Comparison of ENCODE assay signal across 13 cellular contexts in genomic region chr10:88159127-88159829, GRCh38.
DNase-seq lines count a peak whose midpoint lies in the region; ATAC-seq, FAIRE-seq and TF ChIP-seq lines count a peak whose summit lies in the region.
"Had no signal": no experiment of that assay in that cellular context is flagged by ENCODE, and none has a peak within 500 bp of the region (broad histone marks: within the 10 kb centered on the region; RNA-seq: fewer than 3 reads in every experiment).

No MANE protein-coding gene starts in this region.

- H3K4me2 ChIP-seq in DND-41 (ENCODE audit: insufficient read depth, low read length), result no peak overlapping the region
- H3K4me2 ChIP-seq in endothelial cell of umbilical vein (ENCODE audit: insufficient read depth, low read length), result no peak overlapping the region

- ATAC-seq in DND-41 (ENCODE audit: insufficient read depth, low read depth), result no peak
- ATAC-seq in body of pancreas, result no peak
- no peak for ATAC-seq in HG02970 (IDR thresholded peaks at IDR 0.05; ENCODE audit: low FRiP score, unreplicated experiment)

- H3K27me3 ChIP-seq in DND-41 (ENCODE audit: insufficient read depth, low read length, poor library complexity) (no peaks in the 10 kb centered on the region), endothelial cell of umbilical vein (ENCODE audit: control insufficient read depth in 2 of 2, insufficient read depth in 2 of 2, low read length in 2 of 2) (no peaks in the 10 kb centered on the region), sigmoid colon (no peaks in the 10 kb centered on the region), body of pancreas (no peaks in the 10 kb centered on the region)

- no peaks in the 10 kb centered on the region for H3K9me3 ChIP-seq in DND-41 (ENCODE audit: insufficient read depth, low read length, severe bottlenecking)
- H3K9me3 ChIP-seq in endothelial cell of umbilical vein (replicated peaks; ENCODE audit: control insufficient read depth, insufficient read depth, low read length), result no peaks in the 10 kb centered on the region
- no peaks in the 10 kb centered on the region for H3K9me3 ChIP-seq in sigmoid colon
- H3K9me3 ChIP-seq in body of pancreas, result no peaks in the 10 kb centered on the region

- 0 out of 2 replicates have a peak, but pooled peaks cover 3% of the 10 kb centered on the region for H3K4me1 ChIP-seq in DND-41 (ENCODE audit: insufficient read depth, low read length)
- peaks cover 44% of the 10 kb centered on the region for H3K4me1 ChIP-seq in endothelial cell of umbilical vein (ENCODE audit: control insufficient read depth, extremely low read depth, insufficient read depth, low read length)
- peaks cover 0 to 22% (median 20%) of the 10 kb centered on the region in 4 donors for H3K4me1 ChIP-seq in sigmoid colon
- H3K4me1 ChIP-seq in body of pancreas, result peaks cover 4% of the 10 kb centered on the region

- TF ChIP-seq CTCF in DND-41 (IDR thresholded peaks at IDR 0.05; ENCODE audit: borderline replicate concordance, extremely low read depth, low read length, poor library complexity, severe bottlenecking), result no peak
- no peak for TF ChIP-seq CTCF in endothelial cell of umbilical vein (IDR thresholded peaks at IDR 0.05; ENCODE audit: extremely low read depth in 1 of 2, insufficient read depth in 1 of 2, low read depth in 1 of 2, low read length in 2 of 2)
- TF ChIP-seq CTCF in sigmoid colon (IDR thresholded peaks at IDR 0.05), result no peak
- no peak for TF ChIP-seq CTCF in body of pancreas (IDR thresholded peaks at IDR 0.05)

- CTCF ChIA-PET in endothelial cell of umbilical vein (lab: Charles Lee), result interaction anchor here (0.6 to 0.8 kb wide), 2 partner anchors 8 to 230 kb away, joined by 3 read pairs; no protein-coding TSS in a partner anchor

- TF ChIP-seq EP300 in sigmoid colon (IDR thresholded peaks at IDR 0.05), result no peak

- 17 to 44% methylated on average over 3 of the region's 3 CpGs for WGBS in sigmoid colon, 2 donors
- WGBS in body of pancreas, 2 donors, result 55 to 60% methylated on average over 3 of the region's 3 CpGs

- DNase-seq in DND-41 (no peak), OCI-M1 (lab: John Stamatoyannopoulos, UW) (peak; percentile 32), endothelial cell of umbilical vein (ENCODE audit: low read depth, low spot score) (no peak), sigmoid colon (no peak), body of pancreas (no peak), iPS-NIHi11 (ENCODE audit: low spot score) (no peak), midbrain (lab: John Stamatoyannopoulos, UW) (no peak)
- DNase-seq: AML-193, cerebellar nuclear complex, DMS 273 treated with DMSO at 0.1 percent for 48 hours, mesendoderm, substantia nigra had no signal

- H3K36me3 ChIP-seq in DND-41 (ENCODE audit: insufficient read depth, low read length), result no peaks in the 10 kb centered on the region
- H3K36me3 ChIP-seq in endothelial cell of umbilical vein (ENCODE audit: control insufficient read depth in 2 of 2, extremely low read depth in 1 of 2, insufficient read depth in 2 of 2, low read length in 2 of 2), result no peaks in the 10 kb centered on the region
- no peaks in the 10 kb centered on the region for H3K36me3 ChIP-seq in sigmoid colon
- no peaks in the 10 kb centered on the region for H3K36me3 ChIP-seq in body of pancreas (replicated peaks in 1 of 2; ENCODE audit: insufficient read depth in 1 of 2, low read depth in 2 of 2)

- TF ChIP-seq POLR2A in endothelial cell of umbilical vein (IDR thresholded peaks at IDR 0.05; ENCODE audit: low read depth, low read length) (no peak), sigmoid colon (IDR thresholded peaks at IDR 0.05) (no peak), body of pancreas (IDR thresholded peaks at IDR 0.05) (no peak)

- dilution Hi-C loops in endothelial cell of umbilical vein (cut with MboI; ENCODE audit: extremely low pct_ligation_motif_present, low sequenced_read_pairs), result no loop called here

- POLR2A ChIA-PET in endothelial cell of umbilical vein (lab: Charles Lee), result no interaction called here

- no peaks in the 10 kb centered on the region for H3K9me1 ChIP-seq in endothelial cell of umbilical vein (replicated peaks; ENCODE audit: control insufficient read depth, extremely low read depth, insufficient read depth, low read length)

- H3K79me2 ChIP-seq in DND-41 (ENCODE audit: insufficient read depth, low read length) (no peaks in the 10 kb centered on the region), endothelial cell of umbilical vein (ENCODE audit: control insufficient read depth, insufficient read depth, low read length) (no peaks in the 10 kb centered on the region)

- H2AFZ ChIP-seq in DND-41 (ENCODE audit: low read depth, low read length) (0 out of 2 replicates have a peak overlapping the region, but pooled peaks have one; percentile 49), endothelial cell of umbilical vein (ENCODE audit: low read depth, low read length) (peak overlapping the region; percentile 89)

- H3K9ac ChIP-seq in DND-41 (ENCODE audit: low read depth, low read length) (no peak overlapping the region), endothelial cell of umbilical vein (replicated peaks; ENCODE audit: extremely low read depth, insufficient read depth, low read length) (no peak overlapping the region)

- intact Hi-C loops in endothelial cell of umbilical vein (cut with micrococcal nuclease), result loop anchor here (10.0 kb wide), 1 partner anchor 726 kb away; the partner anchor contains the start of gene STAMBPL1
- intact Hi-C loops in sigmoid colon (cut with DNase I), result no loop called here
- intact Hi-C loops in body of pancreas (cut with DNase I), result no loop called here

- H3K4me3 ChIP-seq in DND-41 (ENCODE audit: low read depth in 1 of 2, low read length in 2 of 2) (no peak overlapping the region), endothelial cell of umbilical vein (replicated peaks in 1 of 3; ENCODE audit: insufficient read depth in 1 of 3, low read depth in 1 of 3, low read length in 3 of 3) (no peak overlapping the region), sigmoid colon (no peak overlapping the region), body of pancreas (no peak overlapping the region)

- no peak for FAIRE-seq in endothelial cell of umbilical vein (lab: Jason Lieb, UNC)

- no TSS peak for BruUV-seq in endothelial cell of umbilical vein (replicated peaks; lab: Mats Ljungman, UMichigan)

- H3K27ac ChIP-seq in DND-41 (ENCODE audit: low read length) (no peak overlapping the region), endothelial cell of umbilical vein (ENCODE audit: insufficient read depth, low read depth, low read length) (peak overlapping the region; percentile 15), sigmoid colon (peak overlapping the region; percentile 25 to 77 (median 70)), body of pancreas (no peak overlapping the region)

- no peaks in the 10 kb centered on the region for H4K20me1 ChIP-seq in DND-41 (ENCODE audit: insufficient read depth, low read length)
- no peaks in the 10 kb centered on the region for H4K20me1 ChIP-seq in endothelial cell of umbilical vein (replicated peaks; ENCODE audit: control insufficient read depth, extremely low read depth, insufficient read depth, low read length)

TF ChIP-seq in endothelial cell of umbilical vein, 7 proteins besides CTCF, POLR2A, EP300 and RAD21:
- TF ChIP-seq MAX (IDR thresholded peaks at IDR 0.05; ENCODE audit: insufficient read depth, insufficient read length), result no peak
- TF ChIP-seq EZH2 (IDR thresholded peaks at IDR 0.05; ENCODE audit: borderline replicate concordance, low read depth, low read length, severe bottlenecking), result no peak

Comparison
In these comparisons a context has a peak if more than half of its experiments do, and no peak if none do; other contexts are left out.
1. H3K27ac ChIP-seq: peak in endothelial cell of umbilical vein (single experiment) and sigmoid colon (4 of 4); none in DND-41 (single experiment) and body of pancreas (0 of 4).